10 cellular contexts compared by ENCODE assay signal in genomic region chr10:103845983-103846382, GRCh38. TPM values are rescaled to one million over a fixed set of nuclear protein-coding genes. Genes with fewer than 3 reads are reported as not detected.
A peak's percentile ranks its signal among the peaks of the same experiment; 100 is the strongest.
DNase-seq lines count a peak whose midpoint lies in the region; ATAC-seq and TF ChIP-seq lines count a peak whose summit lies in the region.
"Had no signal": no experiment of that assay in that cellular context is flagged by ENCODE, and none has a peak within 500 bp of the region (broad histone marks: within the 10 kb centered on the region; RNA-seq: fewer than 3 reads in every experiment).

No MANE protein-coding gene starts in this region.

- no peaks in the 10 kb centered on the region for H3K9me3 ChIP-seq in left lung
- H3K9me3 ChIP-seq: ovary, SJSA1 had no signal

- ATAC-seq in HG03025 (IDR thresholded peaks at IDR 0.05; ENCODE audit: low FRiP score, unreplicated experiment), result peak; percentile 59
- ATAC-seq in activated CD8-positive, alpha-beta T cell treated with anti-CD3 and anti-CD28 coated beads, Interleukin-2, amount 10 ng/mL, durations not matched to agents 7 days and 5 days, result peak; percentile 88
- peak; percentile 46 for ATAC-seq in left lung
- no peak for ATAC-seq in HG03139 (IDR thresholded peaks at IDR 0.05; ENCODE audit: unreplicated experiment)

- peaks cover 17 to 61% of the 10 kb centered on the region in 2 donors for H3K4me1 ChIP-seq in left lung

- CTCF ChIA-PET in activated CD8-positive, alpha-beta T cell treated with anti-CD3 and anti-CD28 coated beads, Interleukin-2, amount 10 ng/mL, durations not matched to agents 7 days and 5 days (lab: Charles Lee), result interaction anchor here (1.0 to 4.0 kb wide), 2 partner anchors 11 to 135 kb away, joined by 3 to 15 read pairs; no protein-coding TSS in a partner anchor

- H3K36me3 ChIP-seq in left lung, result no peaks in the 10 kb centered on the region
- H3K36me3 ChIP-seq: ovary, SJSA1 had no signal

- peak overlapping the region; percentile 72 for H3K27ac Mint-ChIP-seq in activated CD8-positive, alpha-beta T cell treated with anti-CD3 and anti-CD28 coated beads, Interleukin-2, amount 10 ng/mL, durations not matched to agents 7 days and 5 days

- no peaks in the 10 kb centered on the region for H3K27me3 ChIP-seq in left lung
- H3K27me3 ChIP-seq: ovary, SJSA1 had no signal

- H3K9me3 Mint-ChIP-seq in activated CD8-positive, alpha-beta T cell treated with anti-CD3 and anti-CD28 coated beads, Interleukin-2, amount 10 ng/mL, durations not matched to agents 7 days and 5 days (ENCODE audit: insufficient read depth), result no peaks in the 10 kb centered on the region

- intact Hi-C loops in left lung (cut with DNase I), result no loop called here

- no peak overlapping the region for H3K4me3 ChIP-seq in left lung
- H3K4me3 ChIP-seq: ovary, SJSA1 had no signal

- peak overlapping the region in 1 of 2 donors; percentile 30 for H3K27ac ChIP-seq in left lung
- H3K27ac ChIP-seq: ovary, SJSA1 had no signal

- peak overlapping the region; percentile 28 for H3K4me3 Mint-ChIP-seq in activated CD8-positive, alpha-beta T cell treated with anti-CD3 and anti-CD28 coated beads, Interleukin-2, amount 10 ng/mL, durations not matched to agents 7 days and 5 days

- POLR2A ChIA-PET in activated CD8-positive, alpha-beta T cell treated with anti-CD3 and anti-CD28 coated beads, Interleukin-2, amount 10 ng/mL, durations not matched to agents 7 days and 5 days (lab: Charles Lee), result no interaction called here

- H3K36me3 Mint-ChIP-seq in activated CD8-positive, alpha-beta T cell treated with anti-CD3 and anti-CD28 coated beads, Interleukin-2, amount 10 ng/mL, durations not matched to agents 7 days and 5 days (ENCODE audit: low read depth), result no peaks in the 10 kb centered on the region

- H3K4me1 Mint-ChIP-seq in activated CD8-positive, alpha-beta T cell treated with anti-CD3 and anti-CD28 coated beads, Interleukin-2, amount 10 ng/mL, durations not matched to agents 7 days and 5 days (ENCODE audit: low read depth), result peaks cover 23% of the 10 kb centered on the region

- DNase-seq in CD1c-positive myeloid dendritic cell (ENCODE audit: extremely low spot score), result peak; percentile 39
- peak; percentile 62 for DNase-seq in activated CD8-positive, alpha-beta T cell treated with anti-CD3 and anti-CD28 coated beads, Interleukin-2, amount 10 ng/mL, durations not matched to agents 7 days and 5 days
- DNase-seq in left lung, result no peak
- no peak for DNase-seq in HuH-7.5 (ENCODE audit: low spot score)
- no peak for DNase-seq in mucosa of gallbladder (ENCODE audit: low spot score)
- DNase-seq in DMS153 (lab: John Stamatoyannopoulos, UW), result no peak

- H3K27me3 Mint-ChIP-seq in activated CD8-positive, alpha-beta T cell treated with anti-CD3 and anti-CD28 coated beads, Interleukin-2, amount 10 ng/mL, durations not matched to agents 7 days and 5 days (ENCODE audit: low read depth), result peaks cover 15% of the 10 kb centered on the region

- TF ChIP-seq CTCF in left lung (IDR thresholded peaks at IDR 0.05), result no peak

RNA-seq across cellular contexts. Expression of gene SH3PXD2A, which starts 9.4 kb away (rescaled TPM):
- 1 to 10 TPM; 8.5 to 9.4 TPM for total RNA-seq in activated CD8-positive, alpha-beta T cell treated with anti-CD3 and anti-CD28 coated beads, Interleukin-2, amount 10 ng/mL, durations not matched to agents 7 days and 5 days
- total RNA-seq in left lung, result 10 to 100 TPM; 44.8 to 90.7 TPM
- total RNA-seq in mucosa of gallbladder, result 62.3 TPM

Comparison
In these comparisons a context has a peak if more than half of its experiments do, and no peak if none do; other contexts are left out.
1. DNase-seq: peak in CD1c-positive myeloid dendritic cell (single experiment) and activated CD8-positive, alpha-beta T cell treated with anti-CD3 and anti-CD28 coated beads, Interleukin-2, amount 10 ng/mL, durations not matched to agents 7 days and 5 days (single experiment); none in left lung (0 of 2), HuH-7.5 (single experiment), mucosa of gallbladder (single experiment) and DMS153 (single experiment).